17 cellular contexts compared by ENCODE assay signal in genomic region chr11:538431-539051, GRCh38. TPM values are rescaled to one million over a fixed set of nuclear protein-coding genes. Genes with fewer than 3 reads are reported as not detected.
A peak's percentile ranks its signal among the peaks of the same experiment; 100 is the strongest.
DNase-seq lines count a peak whose midpoint lies in the region; ATAC-seq and TF ChIP-seq lines count a peak whose summit lies in the region.
"Had no signal": no experiment of that assay in that cellular context is flagged by ENCODE, and none has a peak within 500 bp of the region (broad histone marks: within the 10 kb centered on the region; RNA-seq: fewer than 3 reads in every experiment).

No MANE protein-coding gene starts in this region.

- H3K36me3 Mint-ChIP-seq in activated CD8-positive, alpha-beta memory T cell treated with anti-CD3 and anti-CD28 coated beads, Interleukin-2, amount 10 ng/mL, durations not matched to agents 7 days and 5 days, result no peaks in the 10 kb centered on the region

- H3K9me3 ChIP-seq in IMR-90 (ENCODE audit: control insufficient read depth, insufficient read depth, low read length) (no peaks in the 10 kb centered on the region), osteoblast (ENCODE audit: low read depth, low read length) (no peaks in the 10 kb centered on the region)
- H3K9me3 ChIP-seq: left lung, upper lobe of left lung had no signal

- no peak overlapping the region for H3K9ac ChIP-seq in IMR-90 (ENCODE audit: low read depth, low read length)
- H3K9ac ChIP-seq: GM23248 had no signal

- peaks cover 3 to 16% of the 10 kb centered on the region in 2 experiments; a peak in 2 of 4 replicates for H3K79me1 ChIP-seq in IMR-90 (ENCODE audit: low read depth in 1 of 2, low read length in 2 of 2)

- no peak for ATAC-seq in activated CD8-positive, alpha-beta memory T cell treated with anti-CD3 and anti-CD28 coated beads, Interleukin-2, amount 10 ng/mL, durations not matched to agents 7 days and 5 days
- ATAC-seq in IMR-90 (ENCODE audit: low read depth) (no peak), HG02571 (IDR thresholded peaks at IDR 0.05; ENCODE audit: unreplicated experiment) (no peak)
- ATAC-seq: left lung, PC-3 had no signal

- no peak overlapping the region for H3K27ac ChIP-seq in IMR-90 (ENCODE audit: insufficient read depth, low read length)
- no peak overlapping the region for H3K27ac ChIP-seq in osteoblast (ENCODE audit: low read depth, low read length)
- H3K27ac ChIP-seq: GM23248 had no signal

- H3K36me3 ChIP-seq in IMR-90 (ENCODE audit: control insufficient read depth, insufficient read depth, low read length) (peaks cover 3% of the 10 kb centered on the region; the same call in 1 of the 2 replicates), osteoblast (ENCODE audit: insufficient read depth, low read length) (no peaks in the 10 kb centered on the region)

- no peak for TF ChIP-seq POLR2A in IMR-90 (IDR thresholded peaks at IDR 0.05; ENCODE audit: low read depth, low read length)

- H2BK15ac ChIP-seq in IMR-90 (ENCODE audit: low read depth, low read length), result no peak overlapping the region

- H3K79me2 ChIP-seq in osteoblast (ENCODE audit: insufficient read depth, low read length), result peaks cover 14% of the 10 kb centered on the region

- H3K4ac ChIP-seq in IMR-90 (ENCODE audit: low read depth, low read length), result no peak overlapping the region

- no peaks in the 10 kb centered on the region for H3K9me3 Mint-ChIP-seq in activated CD8-positive, alpha-beta memory T cell treated with anti-CD3 and anti-CD28 coated beads, Interleukin-2, amount 10 ng/mL, durations not matched to agents 7 days and 5 days (ENCODE audit: low read depth)

- no peak for TF ChIP-seq RAD21 in IMR-90 (IDR thresholded peaks at IDR 0.05; ENCODE audit: low read length)

- BruUV-seq in IMR-90 (replicated peaks; lab: Mats Ljungman, UMichigan), result no TSS peak

- H3K4me1 ChIP-seq in IMR-90 (ENCODE audit: control insufficient read depth, insufficient read depth, low read length) (peaks cover 16% of the 10 kb centered on the region), osteoblast (ENCODE audit: insufficient read depth, low read length) (peaks cover 20% of the 10 kb centered on the region)

- H4K20me1 ChIP-seq in IMR-90 (ENCODE audit: insufficient read depth, low read length) (peaks cover 13% of the 10 kb centered on the region), osteoblast (ENCODE audit: insufficient read depth, low read length) (peaks cover 9% of the 10 kb centered on the region)

- CTCF ChIA-PET in activated CD8-positive, alpha-beta memory T cell treated with anti-CD3 and anti-CD28 coated beads, Interleukin-2, amount 10 ng/mL, durations not matched to agents 7 days and 5 days (lab: Charles Lee), result interaction anchor here (0.7 to 1.3 kb wide), 4 partner anchors 15 to 296 kb away, joined by 3 to 5 read pairs (median 3); no protein-coding TSS in a partner anchor
- CTCF ChIA-PET in IMR-90 (lab: Yijun Ruan, JAX), result no interaction called here

- H2BK5ac ChIP-seq in IMR-90 (ENCODE audit: low read depth, low read length, poor library complexity, severe bottlenecking), result no peak overlapping the region

- no peak overlapping the region for H2BK120ac ChIP-seq in IMR-90 (ENCODE audit: low read depth, low read length)

- no peak overlapping the region for H3K4me3 ChIP-seq in IMR-90 (ENCODE audit: insufficient read depth, low read depth, low read length)
- no peak overlapping the region for H3K4me3 ChIP-seq in osteoblast (ENCODE audit: insufficient read depth, low read length)
- H3K4me3 ChIP-seq: GM23248 had no signal

- no peak overlapping the region for H3K56ac ChIP-seq in IMR-90 (ENCODE audit: extremely low read depth, insufficient read depth, low read length)

- no peak overlapping the region for H4K8ac ChIP-seq in IMR-90 (ENCODE audit: low read depth in 2 of 2, low read length in 2 of 2)

- no peak overlapping the region for H3K4me2 ChIP-seq in IMR-90 (ENCODE audit: low read depth, low read length)
- H3K4me2 ChIP-seq in osteoblast (ENCODE audit: insufficient read depth, low read length), result no peak overlapping the region

- no peak overlapping the region for H4K5ac ChIP-seq in IMR-90 (ENCODE audit: low read depth, low read length)

- no peak overlapping the region for H2AK5ac ChIP-seq in IMR-90 (ENCODE audit: low read depth, low read length)

- H3K14ac ChIP-seq in IMR-90 (replicated peaks; ENCODE audit: low read depth, low read length), result no peak overlapping the region

- no peak overlapping the region for H4K91ac ChIP-seq in IMR-90 (ENCODE audit: insufficient read depth, low read depth, low read length)

- peak; percentile 40 for DNase-seq in activated CD8-positive, alpha-beta memory T cell treated with anti-CD3 and anti-CD28 coated beads, Interleukin-2, amount 10 ng/mL, durations not matched to agents 7 days and 5 days
- DNase-seq in activated CD8-positive, alpha-beta memory T cell treated with anti-CD3 and anti-CD28 coated beads, Interleukin-2, amount 50 U/mL, for 4 hours, result no peak
- DNase-seq in IMR-90 (no peak), ecto neural progenitor cell (ENCODE audit: low spot score) (peak; percentile 46), osteoblast (ENCODE audit: insufficient read length, low spot score, missing footprints) (peak; percentile 77), cerebellum (ENCODE audit: low spot score) (no peak)
- no peak for DNase-seq in activated effector memory CD4-positive, alpha-beta T cell treated with anti-CD3 and anti-CD28 coated beads, Interleukin-2, amount 50 U/mL, for 16 hours
- DNase-seq: activated T-cell treated with anti-CD3 and anti-CD28 coated beads for 4 hours; GM23248; head of caudate nucleus; Kasumi-1; NCI-H1436 treated with DMSO at 0.1 percent for 48 hours; PC-3; stimulated activated CD4-positive, alpha-beta T cell treated with anti-CD3 and anti-CD28 coated beads, Interleukin-4, amount 100 ng/mL, for 24 hours had no signal

- no peak overlapping the region for H2AFZ ChIP-seq in IMR-90 (replicated peaks; ENCODE audit: low read length, poor library complexity)
- no peak overlapping the region for H2AFZ ChIP-seq in osteoblast (ENCODE audit: low read length)
- H2AFZ ChIP-seq: GM23248 had no signal

- intact Hi-C loops in IMR-90 (cut with micrococcal nuclease), result no loop called here

- H3K9me1 ChIP-seq in IMR-90 (ENCODE audit: insufficient read depth, low read length), result peaks cover 3% of the 10 kb centered on the region; the same call in 1 of the 2 replicates

- in situ Hi-C loops in IMR-90 (cut with MboI; ENCODE audit: low sequenced_read_pairs), result no loop called here

- 88% methylated on average over 15 of the region's 20 CpGs; no CpG with 5 or more reads in 1 of the 2 experiments for WGBS in IMR-90 (ENCODE audit: extremely low coverage in 2 of 2, insufficient read length in 1 of 2), 2 experiments

- no peak for TF ChIP-seq CTCF in IMR-90 (conservative IDR thresholded peaks at IDR 0.05; ENCODE audit: low read depth, low read length)
- TF ChIP-seq CTCF in osteoblast (IDR thresholded peaks at IDR 0.05; ENCODE audit: extremely low read depth, low read depth, low read length), result no peak

- no peak overlapping the region for H3K23ac ChIP-seq in IMR-90 (ENCODE audit: low read depth, low read length)

- dilution Hi-C loops in IMR-90 (cut with HindIII; ENCODE audit: low sequenced_read_pairs, unreplicated experiment), result no loop called here

- H2BK20ac ChIP-seq in IMR-90 (ENCODE audit: low read depth, low read length), result no peak overlapping the region

- POLR2A ChIA-PET in IMR-90 (lab: Charles Lee; ENCODE audit: unreplicated experiment), result no interaction called here

- H3K4me3 Mint-ChIP-seq in activated CD8-positive, alpha-beta memory T cell treated with anti-CD3 and anti-CD28 coated beads, Interleukin-2, amount 10 ng/mL, durations not matched to agents 7 days and 5 days, result no peak overlapping the region

- H3K27me3 ChIP-seq in IMR-90 (ENCODE audit: control insufficient read depth, insufficient read depth, low read length), result no peaks in the 10 kb centered on the region
- H3K27me3 ChIP-seq in osteoblast (ENCODE audit: insufficient read depth, low read length), result no peaks in the 10 kb centered on the region
- H3K27me3 ChIP-seq: upper lobe of left lung had no signal

- no peak overlapping the region for H3K27ac Mint-ChIP-seq in activated CD8-positive, alpha-beta memory T cell treated with anti-CD3 and anti-CD28 coated beads, Interleukin-2, amount 10 ng/mL, durations not matched to agents 7 days and 5 days

- H3K27me3 Mint-ChIP-seq in activated CD8-positive, alpha-beta memory T cell treated with anti-CD3 and anti-CD28 coated beads, Interleukin-2, amount 10 ng/mL, durations not matched to agents 7 days and 5 days, result no peaks in the 10 kb centered on the region

- peak overlapping the region; percentile 61 for H2AK9ac ChIP-seq in IMR-90 (replicated peaks; ENCODE audit: low read depth, low read length, poor library complexity)

- H3K4me1 Mint-ChIP-seq in activated CD8-positive, alpha-beta memory T cell treated with anti-CD3 and anti-CD28 coated beads, Interleukin-2, amount 10 ng/mL, durations not matched to agents 7 days and 5 days, result peaks cover 22% of the 10 kb centered on the region

- H3K18ac ChIP-seq in IMR-90 (ENCODE audit: low read depth, low read length), result no peak overlapping the region

RNA-seq across cellular contexts. Expression of gene LRRC56, which starts 1.2 kb away (rescaled TPM):
- 1 to 10 TPM; 1.7 to 2.1 TPM for total RNA-seq in activated CD8-positive, alpha-beta memory T cell treated with anti-CD3 and anti-CD28 coated beads, Interleukin-2, amount 10 ng/mL, durations not matched to agents 7 days and 5 days
- total RNA-seq in IMR-90 (2012; rRNA removed), result 0.28 and 0.36 TPM in 2 replicates
- 1.3 and 1.7 TPM in 2 replicates for polyA plus RNA-seq in IMR-90 (2012; rRNA removed)
- 0.73 and 1.4 TPM in 2 replicates for polyA plus RNA-seq in IMR-90 (2012; cell fraction: cytosol; rRNA removed)
- polyA plus RNA-seq in IMR-90 (2012; cell fraction: nucleus; rRNA removed; ENCODE audit: low replicate concordance), result 5.4 and 11.7 TPM in 2 replicates
- 0.88 and 1.1 TPM in 2 replicates for total RNA-seq in osteoblast
- total RNA-seq in cerebellum, result 1.5 TPM

RNA-seq across cellular contexts. Expression of gene HRAS, which starts 3.2 kb away (rescaled TPM):
- 10 to 100 TPM; 50.7 to 53.8 TPM for total RNA-seq in activated CD8-positive, alpha-beta memory T cell treated with anti-CD3 and anti-CD28 coated beads, Interleukin-2, amount 10 ng/mL, durations not matched to agents 7 days and 5 days
- 99.4 and 108 TPM in 2 replicates for total RNA-seq in IMR-90 (2012; rRNA removed)
- 123 and 154 TPM in 2 replicates for polyA plus RNA-seq in IMR-90 (2012; rRNA removed)
- polyA plus RNA-seq in IMR-90 (2012; cell fraction: cytosol; rRNA removed), result 122 and 126 TPM in 2 replicates
- 101 and 217 TPM in 2 replicates for polyA plus RNA-seq in IMR-90 (2012; cell fraction: nucleus; rRNA removed; ENCODE audit: low replicate concordance)
- 28.6 and 35.7 TPM in 2 replicates for total RNA-seq in osteoblast
- total RNA-seq in cerebellum, result 16.2 TPM

RNA-seq across cellular contexts. Expression of gene LMNTD2, which starts 22.0 kb away (rescaled TPM):
- total RNA-seq in activated CD8-positive, alpha-beta memory T cell treated with anti-CD3 and anti-CD28 coated beads, Interleukin-2, amount 10 ng/mL, durations not matched to agents 7 days and 5 days, result 1 to 10 TPM in 1 of 2 experiments, under 1 TPM in 1; 0.23 to 1.3 TPM
- total RNA-seq in IMR-90 (2012; rRNA removed) (0.18 and 0.28 TPM in 2 replicates), osteoblast (0.29 and 0.36 TPM in 2 replicates), cerebellum (not detected)
- polyA plus RNA-seq in IMR-90 (2012; rRNA removed), result 1.3 and 2.5 TPM in 2 replicates
- 1.1 and 1.7 TPM in 2 replicates for polyA plus RNA-seq in IMR-90 (2012; cell fraction: cytosol; rRNA removed)
- polyA plus RNA-seq in IMR-90 (2012; cell fraction: nucleus; rRNA removed; ENCODE audit: low replicate concordance), result 22.0 and 37.2 TPM in 2 replicates

RNA-seq across cellular contexts. Expression of gene RASSF7, which starts 22.2 kb away (rescaled TPM):
- total RNA-seq in activated CD8-positive, alpha-beta memory T cell treated with anti-CD3 and anti-CD28 coated beads, Interleukin-2, amount 10 ng/mL, durations not matched to agents 7 days and 5 days, result 10 to 100 TPM; 20.8 to 32.1 TPM
- 6.8 and 6.9 TPM in 2 replicates for total RNA-seq in IMR-90 (2012; rRNA removed)
- 18.5 and 24.2 TPM in 2 replicates for polyA plus RNA-seq in IMR-90 (2012; rRNA removed)
- 22.9 and 28.1 TPM in 2 replicates for polyA plus RNA-seq in IMR-90 (2012; cell fraction: cytosol; rRNA removed)
- 66.1 and 134 TPM in 2 replicates for polyA plus RNA-seq in IMR-90 (2012; cell fraction: nucleus; rRNA removed; ENCODE audit: low replicate concordance)
- total RNA-seq in osteoblast, result 2.4 and 6.2 TPM in 2 replicates
- total RNA-seq in cerebellum, result 10.3 TPM

RNA-seq across cellular contexts. Expression of gene RNH1, which starts 31.5 kb away (rescaled TPM):
- total RNA-seq in activated CD8-positive, alpha-beta memory T cell treated with anti-CD3 and anti-CD28 coated beads, Interleukin-2, amount 10 ng/mL, durations not matched to agents 7 days and 5 days, result 100 to 1,000 TPM in 1 of 2 experiments, 10 to 100 TPM in 1; 98.4 to 113 TPM
- total RNA-seq in IMR-90 (2012; rRNA removed) (138 and 143 TPM in 2 replicates), osteoblast (441 and 506 TPM in 2 replicates), cerebellum (33.9 TPM)
- 238 and 247 TPM in 2 replicates for polyA plus RNA-seq in IMR-90 (2012; rRNA removed)
- 157 and 265 TPM in 2 replicates for polyA plus RNA-seq in IMR-90 (2012; cell fraction: cytosol; rRNA removed)
- 135 and 414 TPM in 2 replicates for polyA plus RNA-seq in IMR-90 (2012; cell fraction: nucleus; rRNA removed; ENCODE audit: low replicate concordance)

Comparison
In these comparisons a context has a peak if more than half of its experiments do, and no peak if none do; other contexts are left out.
1. DNase-seq: peak in activated CD8-positive, alpha-beta memory T cell treated with anti-CD3 and anti-CD28 coated beads, Interleukin-2, amount 10 ng/mL, durations not matched to agents 7 days and 5 days (single experiment), ecto neural progenitor cell (single experiment) and osteoblast (single experiment); none in activated CD8-positive, alpha-beta memory T cell treated with anti-CD3 and anti-CD28 coated beads, Interleukin-2, amount 50 U/mL, for 4 hours (single experiment), IMR-90 (single experiment), activated effector memory CD4-positive, alpha-beta T cell treated with anti-CD3 and anti-CD28 coated beads, Interleukin-2, amount 50 U/mL, for 16 hours (single experiment) and cerebellum (single experiment).